Comparison of ENCODE assay signal across 28 cellular contexts in the genomic region with DNA sequence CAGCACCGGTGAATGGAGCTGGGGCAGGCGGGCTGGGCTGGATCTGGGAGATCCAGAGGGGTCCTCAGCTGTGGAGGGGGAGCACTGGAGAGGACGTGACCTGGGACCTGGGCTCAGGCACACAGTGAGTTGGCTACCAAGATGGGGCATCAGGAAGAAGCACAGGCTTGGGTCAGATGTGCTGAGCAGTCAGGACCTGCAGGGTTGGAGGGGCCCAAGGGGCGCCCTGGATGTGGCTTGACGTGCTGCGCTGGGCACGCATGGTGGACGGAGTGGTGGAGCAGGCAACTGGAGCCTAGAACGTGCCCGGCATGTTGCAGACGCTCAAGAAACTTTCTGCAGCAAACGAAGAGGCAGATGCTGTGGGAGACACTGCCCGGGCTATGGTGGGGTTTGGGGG. TPM values are rescaled to one million over a fixed set of nuclear protein-coding genes. Genes with fewer than 3 reads are reported as not detected.
"Had no signal": no experiment of that assay in that cellular context is flagged by ENCODE, and none has a peak within 500 bp of the region (broad histone marks: within the 10 kb centered on the region; RNA-seq: fewer than 3 reads in every experiment).

No MANE protein-coding gene starts in this region.

- ATAC-seq: left ventricle myocardium superior; mucosa of descending colon; sciatic nerve; stimulated activated naive CD8-positive, alpha-beta T cell treated with anti-CD3 and anti-CD28 coated beads, Interleukin-15, amount 100 ng/mL, for 72 hours; upper lobe of right lung had no signal

- DNase-seq: colonic mucosa; effector memory CD4-positive, alpha-beta T cell; erythroblast; esophagus squamous epithelium; foreskin melanocyte; mucosa of descending colon; naive B cell; stimulated activated CD4-positive, alpha-beta T cell treated with anti-CD3 and anti-CD28 coated beads, Interleukin-12 subunit alpha, Interleukin-12 subunit beta, amount 100 ng/mL, for 4 hours; stimulated activated CD4-positive, alpha-beta T cell treated with anti-CD3 and anti-CD28 coated beads, Interleukin-1b, Interleukin-23, amount 100 ng/mL, for 48 hours; stimulated activated CD4-positive, alpha-beta T cell treated with anti-CD3 and anti-CD28 coated beads, Interleukin-4, amount 100 ng/mL, for 1 hour; stimulated activated CD8-positive, alpha-beta memory T cell treated with anti-CD3 and anti-CD28 coated beads, Interleukin-4, amount 100 ng/mL, for 48 hours; stimulated activated naive CD4-positive, alpha-beta T cell; stimulated activated naive CD8-positive, alpha-beta T cell treated with anti-CD3 and anti-CD28 coated beads, Interleukin-15, amount 100 ng/mL, for 72 hours; transverse colon; upper lobe of right lung; uterus had no signal

- H3K4me3 ChIP-seq: colonic mucosa, esophagus squamous epithelium, lung, mucosa of descending colon, prostate gland, right atrium auricular region, smooth muscle cell, suprapubic skin, transverse colon, upper lobe of right lung, uterus had no signal

- H3K27me3 Mint-ChIP-seq: dendritic cell treated with granulocyte-macrophage colony-stimulating factor and Interleukin-4, amounts not matched to agents 40 ng/mL and 50 ng/mL, for 4 days; memory B cell; naive B cell; stimulated activated naive CD8-positive, alpha-beta T cell treated with anti-CD3 and anti-CD28 coated beads, Interleukin-15, amount 100 ng/mL, for 72 hours had no signal

- H3K27ac ChIP-seq: colonic mucosa, esophagus squamous epithelium, prostate gland, right atrium auricular region, suprapubic skin, transverse colon, upper lobe of right lung, uterus had no signal

- H3K4me3 Mint-ChIP-seq: dendritic cell treated with granulocyte-macrophage colony-stimulating factor and Interleukin-4, amounts not matched to agents 40 ng/mL and 50 ng/mL, for 4 days; memory B cell; mesothelial cell of epicardium; stimulated activated naive CD8-positive, alpha-beta T cell treated with anti-CD3 and anti-CD28 coated beads, Interleukin-15, amount 100 ng/mL, for 72 hours had no signal

- H3K27ac Mint-ChIP-seq: dendritic cell treated with granulocyte-macrophage colony-stimulating factor and Interleukin-4, amounts not matched to agents 40 ng/mL and 50 ng/mL, for 4 days; memory B cell; mesothelial cell of epicardium; stimulated activated naive CD8-positive, alpha-beta T cell treated with anti-CD3 and anti-CD28 coated beads, Interleukin-15, amount 100 ng/mL, for 72 hours had no signal

- H3K9me3 Mint-ChIP-seq: dendritic cell treated with granulocyte-macrophage colony-stimulating factor and Interleukin-4, amounts not matched to agents 40 ng/mL and 50 ng/mL, for 4 days; memory B cell; mesothelial cell of epicardium; naive B cell had no signal

- H3K4me2 ChIP-seq: smooth muscle cell had no signal

- H3K4me1 ChIP-seq: colonic mucosa, prostate gland, suprapubic skin, upper lobe of right lung had no signal

- H3K36me3 ChIP-seq: colonic mucosa, prostate gland, transverse colon, uterus had no signal

- H3K27me3 ChIP-seq: colonic mucosa, esophagus squamous epithelium, right atrium auricular region, suprapubic skin, transverse colon, upper lobe of right lung, uterus had no signal

- H3K9me3 ChIP-seq: colonic mucosa, mucosa of descending colon, prostate gland, suprapubic skin, transverse colon, upper lobe of right lung had no signal

RNA-seq across cellular contexts. Expression of gene TJP3, which starts 28.6 kb away (rescaled TPM):
- total RNA-seq: chondrocyte, osteocyte had no signal
